In the genomic region with DNA sequence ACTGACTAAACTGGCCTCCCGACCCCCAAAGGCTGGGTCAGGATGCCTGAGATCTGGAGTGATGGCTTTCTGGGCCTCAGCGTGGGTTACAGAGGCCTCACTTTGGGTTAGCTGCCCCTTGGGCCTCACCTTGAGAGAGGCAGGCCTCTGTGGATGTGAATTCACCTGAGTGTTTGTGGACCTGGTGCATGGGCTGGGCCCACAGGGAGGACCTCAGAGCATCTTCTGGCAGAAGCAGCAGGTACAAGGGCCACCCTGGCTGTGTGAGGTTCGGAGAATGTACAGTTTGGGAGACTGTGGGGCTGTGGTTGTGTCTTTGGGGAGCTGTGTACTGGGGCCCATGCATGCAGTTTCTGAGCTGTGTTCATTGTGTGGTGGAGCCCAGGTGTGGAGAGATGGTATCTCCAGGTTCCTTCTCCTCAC, we compare ENCODE assay signal across 1 cellular context.
TF ChIP-seq lines count a peak whose summit lies in the region.

No MANE protein-coding gene starts in this region.

TF ChIP-seq in IMR-90, 13 proteins besides CTCF, POLR2A, EP300 and RAD21:
- TF ChIP-seq RCOR1 (IDR thresholded peaks at IDR 0.05; ENCODE audit: insufficient replicate concordance, low read length), result no peak
- no peak for TF ChIP-seq MAFK (IDR thresholded peaks at IDR 0.05; ENCODE audit: low read depth, low read length)
- TF ChIP-seq BHLHE40 (IDR thresholded peaks at IDR 0.05; ENCODE audit: low read depth, low read length), result no peak
- no peak for TF ChIP-seq MAZ (IDR thresholded peaks at IDR 0.05; ENCODE audit: borderline replicate concordance, low read depth, low read length)
- no peak for TF ChIP-seq MXI1 (IDR thresholded peaks at IDR 0.05; ENCODE audit: borderline replicate concordance, low read depth, low read length)
- no peak for TF ChIP-seq SMC3 (IDR thresholded peaks at IDR 0.05; ENCODE audit: low read depth, low read length)
- no peak for TF ChIP-seq CEBPB (IDR thresholded peaks at IDR 0.05; ENCODE audit: low read depth, low read length)
- no peak for TF ChIP-seq NFE2L2 (IDR thresholded peaks at IDR 0.05; ENCODE audit: low read depth, low read length)
- TF ChIP-seq, protein P1, sequence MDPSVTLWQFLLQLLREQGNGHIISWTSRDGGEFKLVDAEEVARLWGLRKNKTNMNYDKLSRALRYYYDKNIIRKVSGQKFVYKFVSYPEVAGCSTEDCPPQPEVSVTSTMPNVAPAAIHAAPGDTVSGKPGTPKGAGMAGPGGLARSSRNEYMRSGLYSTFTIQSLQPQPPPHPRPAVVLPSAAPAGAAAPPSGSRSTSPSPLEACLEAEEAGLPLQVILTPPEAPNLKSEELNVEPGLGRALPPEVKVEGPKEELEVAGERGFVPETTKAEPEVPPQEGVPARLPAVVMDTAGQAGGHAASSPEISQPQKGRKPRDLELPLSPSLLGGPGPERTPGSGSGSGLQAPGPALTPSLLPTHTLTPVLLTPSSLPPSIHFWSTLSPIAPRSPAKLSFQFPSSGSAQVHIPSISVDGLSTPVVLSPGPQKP (IDR thresholded peaks at IDR 0.05; ENCODE audit: borderline replicate concordance, low read depth, low read length), result no peak
- TF ChIP-seq RFX5 (IDR thresholded peaks at IDR 0.05; ENCODE audit: low read depth, low read length), result no peak
- TF ChIP-seq, protein P2, sequence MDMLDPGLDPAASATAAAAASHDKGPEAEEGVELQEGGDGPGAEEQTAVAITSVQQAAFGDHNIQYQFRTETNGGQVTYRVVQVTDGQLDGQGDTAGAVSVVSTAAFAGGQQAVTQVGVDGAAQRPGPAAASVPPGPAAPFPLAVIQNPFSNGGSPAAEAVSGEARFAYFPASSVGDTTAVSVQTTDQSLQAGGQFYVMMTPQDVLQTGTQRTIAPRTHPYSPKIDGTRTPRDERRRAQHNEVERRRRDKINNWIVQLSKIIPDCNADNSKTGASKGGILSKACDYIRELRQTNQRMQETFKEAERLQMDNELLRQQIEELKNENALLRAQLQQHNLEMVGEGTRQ (IDR thresholded peaks at IDR 0.05; ENCODE audit: low read depth, low read length), result no peak
- TF ChIP-seq FOS (IDR thresholded peaks at IDR 0.05; ENCODE audit: low read depth, low read length), result no peak
- no peak for TF ChIP-seq CHD1 (IDR thresholded peaks at IDR 0.05; ENCODE audit: low read depth, low read length)
